ENCODE assay signal across 10 cellular contexts in genomic region chr1:79695133-79695532, GRCh38.
DNase-seq lines count a peak whose midpoint lies in the region; ATAC-seq, FAIRE-seq and TF ChIP-seq lines count a peak whose summit lies in the region.
"Had no signal": no experiment of that assay in that cellular context is flagged by ENCODE, and none has a peak within 500 bp of the region (broad histone marks: within the 10 kb centered on the region; RNA-seq: fewer than 3 reads in every experiment).

No MANE protein-coding gene starts in this region.

- no peaks in the 10 kb centered on the region for H3K4me1 Mint-ChIP-seq in activated CD8-positive, alpha-beta T cell treated with anti-CD3 and anti-CD28 coated beads for 36 hours (ENCODE audit: low read depth)
- no peaks in the 10 kb centered on the region for H3K4me1 Mint-ChIP-seq in activated naive CD4-positive, alpha-beta T cell treated with anti-CD3 and anti-CD28 coated beads, Interleukin-2, amount 10 ng/mL, durations not matched to agents 7 days and 5 days

- no peaks in the 10 kb centered on the region for H3K36me3 Mint-ChIP-seq in activated CD8-positive, alpha-beta T cell treated with anti-CD3 and anti-CD28 coated beads for 36 hours (ENCODE audit: low read depth)
- no peaks in the 10 kb centered on the region for H3K36me3 Mint-ChIP-seq in activated naive CD4-positive, alpha-beta T cell treated with anti-CD3 and anti-CD28 coated beads, Interleukin-2, amount 10 ng/mL, durations not matched to agents 7 days and 5 days

- H3K4me3 Mint-ChIP-seq in activated CD8-positive, alpha-beta T cell treated with anti-CD3 and anti-CD28 coated beads for 36 hours: no peak overlapping the region
- H3K4me3 Mint-ChIP-seq in activated naive CD4-positive, alpha-beta T cell treated with anti-CD3 and anti-CD28 coated beads, Interleukin-2, amount 10 ng/mL, durations not matched to agents 7 days and 5 days: no peak overlapping the region

- H3K27ac Mint-ChIP-seq in activated CD8-positive, alpha-beta T cell treated with anti-CD3 and anti-CD28 coated beads for 36 hours: no peak overlapping the region
- H3K27ac Mint-ChIP-seq in activated naive CD4-positive, alpha-beta T cell treated with anti-CD3 and anti-CD28 coated beads, Interleukin-2, amount 10 ng/mL, durations not matched to agents 7 days and 5 days: no peak overlapping the region

- no peak for TF ChIP-seq CTCF in activated CD8-positive, alpha-beta T cell treated with anti-CD3 and anti-CD28 coated beads for 36 hours (IDR thresholded peaks at IDR 0.05)

- intact Hi-C loops in activated CD8-positive, alpha-beta T cell treated with anti-CD3 and anti-CD28 coated beads for 36 hours (cut with micrococcal nuclease): no loop called here

- peak; percentile 93 for ATAC-seq in GM18505 (IDR thresholded peaks at IDR 0.05; ENCODE audit: unreplicated experiment)
- ATAC-seq in GM21447 (IDR thresholded peaks at IDR 0.05; ENCODE audit: unreplicated experiment): peak; percentile 90
- ATAC-seq in HG03060 (IDR thresholded peaks at IDR 0.05; ENCODE audit: low read depth, unreplicated experiment): peak; percentile 93
- no peak for ATAC-seq in activated CD8-positive, alpha-beta T cell treated with anti-CD3 and anti-CD28 coated beads for 36 hours

- DNase-seq in RCC 7860 (ENCODE audit: low spot score) (peak; percentile 58), GM12892 (ENCODE audit: insufficient read length) (no peak), SIG-M5 treated with dmso at 0.1 percent for 504 hours (lab: John Stamatoyannopoulos, UW; ENCODE audit: unreplicated experiment) (no peak)
- no peak for DNase-seq in activated CD8-positive, alpha-beta T cell treated with anti-CD3 and anti-CD28 coated beads for 36 hours
- no peak for DNase-seq in activated naive CD4-positive, alpha-beta T cell treated with anti-CD3 and anti-CD28 coated beads, Interleukin-2, amount 10 ng/mL, durations not matched to agents 7 days and 5 days
- DNase-seq: MM.1S; stimulated activated CD4-positive, alpha-beta T cell treated with anti-CD3 and anti-CD28 coated beads, Interleukin-2, amount 100 ng/mL, for 24 hours had no signal

- H3K9me3 Mint-ChIP-seq in activated CD8-positive, alpha-beta T cell treated with anti-CD3 and anti-CD28 coated beads for 36 hours: peaks cover 10% of the 10 kb centered on the region
- H3K9me3 Mint-ChIP-seq in activated naive CD4-positive, alpha-beta T cell treated with anti-CD3 and anti-CD28 coated beads, Interleukin-2, amount 10 ng/mL, durations not matched to agents 7 days and 5 days: peaks cover 16% of the 10 kb centered on the region

- CTCF ChIA-PET in activated CD8-positive, alpha-beta T cell treated with anti-CD3 and anti-CD28 coated beads for 36 hours (lab: Charles Lee): no interaction called here
- CTCF ChIA-PET in activated naive CD4-positive, alpha-beta T cell treated with anti-CD3 and anti-CD28 coated beads, Interleukin-2, amount 10 ng/mL, durations not matched to agents 7 days and 5 days (lab: Charles Lee): no interaction called here

- POLR2A ChIA-PET in activated CD8-positive, alpha-beta T cell treated with anti-CD3 and anti-CD28 coated beads for 36 hours (lab: Charles Lee): no interaction called here

- no peaks in the 10 kb centered on the region for H3K27me3 Mint-ChIP-seq in activated CD8-positive, alpha-beta T cell treated with anti-CD3 and anti-CD28 coated beads for 36 hours
- no peaks in the 10 kb centered on the region for H3K27me3 Mint-ChIP-seq in activated naive CD4-positive, alpha-beta T cell treated with anti-CD3 and anti-CD28 coated beads, Interleukin-2, amount 10 ng/mL, durations not matched to agents 7 days and 5 days

- no peak for TF ChIP-seq POLR2A in GM18505 (IDR thresholded peaks at IDR 0.05; ENCODE audit: borderline replicate concordance, extremely low read depth, insufficient read depth, insufficient read length)
- TF ChIP-seq POLR2A in GM12892 (IDR thresholded peaks at IDR 0.05; ENCODE audit: low read depth, low read length): no peak

- FAIRE-seq in RCC 7860 (lab: Jason Lieb, UNC): peak; percentile 89
- FAIRE-seq in GM12892 (lab: Jason Lieb, UNC): no peak
